Comparison of ENCODE assay signal across 12 cellular contexts in genomic region chr5:150507283-150508020, GRCh38. TPM values are rescaled to one million over a fixed set of nuclear protein-coding genes. Genes with fewer than 3 reads are reported as not detected.
DNase-seq lines count a peak whose midpoint lies in the region; ATAC-seq and TF ChIP-seq lines count a peak whose summit lies in the region.
"Had no signal": no experiment of that assay in that cellular context is flagged by ENCODE, and none has a peak within 500 bp of the region (broad histone marks: within the 10 kb centered on the region; RNA-seq: fewer than 3 reads in every experiment).

No MANE protein-coding gene starts in this region.

- H3K27me3 ChIP-seq in cardiac muscle cell = no peaks in the 10 kb centered on the region
- no peaks in the 10 kb centered on the region for H3K27me3 ChIP-seq in right cardiac atrium (ENCODE audit: control insufficient read depth, insufficient read depth)
- H3K27me3 ChIP-seq in parathyroid adenoma (ENCODE audit: control insufficient read depth, insufficient read depth, low read length) = no peaks in the 10 kb centered on the region
- no peaks in the 10 kb centered on the region for H3K27me3 ChIP-seq in upper lobe of right lung
- H3K27me3 ChIP-seq: brain microvascular endothelial cell had no signal

- DNase-seq in cardiac muscle cell (ENCODE audit: low read depth in 1 of 2, low spot score in 1 of 2) (no peak), Right ventricle myocardium superior (no peak), right cardiac atrium (peak; percentile 10 to 54 (median 49)), upper lobe of right lung (no peak), dermis blood vessel endothelial cell (no peak)
- no peak for DNase-seq in stimulated activated CD4-positive, alpha-beta T cell treated with anti-CD3 and anti-CD28 coated beads, Interleukin-15, amount 100 ng/mL, for 24 hours
- DNase-seq: activated T-cell treated with anti-CD3 and anti-CD28 coated beads for 4 hours, brain microvascular endothelial cell, DMS153, NCI-H345 had no signal

- ATAC-seq in Right ventricle myocardium superior (ENCODE audit: poor library complexity) = no peak
- ATAC-seq in right cardiac atrium = no peak
- no peak for ATAC-seq in upper lobe of right lung
- ATAC-seq in HG03196 (IDR thresholded peaks at IDR 0.05; ENCODE audit: unreplicated experiment) = no peak

- H3K36me3 ChIP-seq in cardiac muscle cell = no peaks in the 10 kb centered on the region
- no peaks in the 10 kb centered on the region for H3K36me3 ChIP-seq in parathyroid adenoma (ENCODE audit: control insufficient read depth, insufficient read depth, low read length)
- no peaks in the 10 kb centered on the region for H3K36me3 ChIP-seq in upper lobe of right lung

- H3K4me1 ChIP-seq in cardiac muscle cell (ENCODE audit: low read depth) (peaks cover 46% of the 10 kb centered on the region), right cardiac atrium (ENCODE audit: control insufficient read depth, insufficient read depth, low read length) (peaks cover 74% of the 10 kb centered on the region), parathyroid adenoma (peaks cover 64% of the 10 kb centered on the region), upper lobe of right lung (peaks cover 89% of the 10 kb centered on the region)

- TF ChIP-seq CTCF in cardiac muscle cell (IDR thresholded peaks at IDR 0.05; ENCODE audit: low read depth, low read length) = no peak
- no peak for TF ChIP-seq CTCF in parathyroid adenoma (IDR thresholded peaks at IDR 0.05)
- no peak for TF ChIP-seq CTCF in upper lobe of right lung (IDR thresholded peaks at IDR 0.05)

- H3K4me3 ChIP-seq in cardiac muscle cell (no peak overlapping the region), right cardiac atrium (ENCODE audit: low read length) (no peak overlapping the region), parathyroid adenoma (ENCODE audit: low read depth, low read length) (no peak overlapping the region), upper lobe of right lung (no peak overlapping the region)

- no peak overlapping the region for H2AFZ ChIP-seq in parathyroid adenoma

- intact Hi-C loops in Right ventricle myocardium superior (cut with DNase I) (no loop called here), right cardiac atrium (cut with DNase I) (no loop called here), upper lobe of right lung (cut with DNase I) (no loop called here)

- H3K4me2 ChIP-seq in parathyroid adenoma (ENCODE audit: low read length) = peak overlapping the region; percentile 4

- peaks cover 52% of the 10 kb centered on the region for H3K79me2 ChIP-seq in parathyroid adenoma

- H3K27ac ChIP-seq in cardiac muscle cell (peak overlapping the region; percentile 83), right cardiac atrium (ENCODE audit: low read length) (peak overlapping the region; percentile 70), parathyroid adenoma (peak overlapping the region; percentile 80), upper lobe of right lung (peak overlapping the region; percentile 32)
- H3K27ac ChIP-seq: brain microvascular endothelial cell had no signal

- H3K9me3 ChIP-seq in cardiac muscle cell (ENCODE audit: low read depth) (no peaks in the 10 kb centered on the region), right cardiac atrium (ENCODE audit: control insufficient read depth, low read length) (no peaks in the 10 kb centered on the region), parathyroid adenoma (ENCODE audit: control insufficient read depth, low read length) (no peaks in the 10 kb centered on the region), upper lobe of right lung (no peaks in the 10 kb centered on the region)

- no peak overlapping the region for H3K9ac ChIP-seq in parathyroid adenoma

- 48% methylated on average over 8 of the region's 8 CpGs for WGBS in right cardiac atrium

RNA-seq across cellular contexts. Expression of gene NDST1, which starts 0.5 kb away (rescaled TPM):
- 79.8 and 97.6 TPM in 2 replicates for total RNA-seq in cardiac muscle cell
- polyA plus RNA-seq in cardiac muscle cell = 26.6 and 34.9 TPM in 2 replicates
- 50.8 TPM for total RNA-seq in Right ventricle myocardium superior
- total RNA-seq in right cardiac atrium = 10 to 100 TPM; 53.1 to 67.8 (median 58.7) TPM
- 45.9 TPM for polyA plus RNA-seq in right cardiac atrium
- 143 TPM for total RNA-seq in upper lobe of right lung
- total RNA-seq in dermis blood vessel endothelial cell = 68.1 and 99.5 TPM in 2 replicates

RNA-seq across cellular contexts. Expression of gene RPS14, which starts 57.9 kb away (rescaled TPM):
- total RNA-seq in cardiac muscle cell (2,228 and 2,781 TPM in 2 replicates), Right ventricle myocardium superior (1,133 TPM), right cardiac atrium (1,000 to 10,000 TPM; 1,254 to 1,552 (median 1,386) TPM), upper lobe of right lung (1,578 TPM), dermis blood vessel endothelial cell (1,615 and 3,652 TPM in 2 replicates)
- polyA plus RNA-seq in cardiac muscle cell (1,307 and 1,584 TPM in 2 replicates), right cardiac atrium (1,870 TPM)

Comparison
In these comparisons a context has a peak if more than half of its experiments do, and no peak if none do; other contexts are left out.
1. DNase-seq: peak in right cardiac atrium (3 of 3); none in cardiac muscle cell (0 of 2), Right ventricle myocardium superior (single experiment), upper lobe of right lung (single experiment), stimulated activated CD4-positive, alpha-beta T cell treated with anti-CD3 and anti-CD28 coated beads, Interleukin-15, amount 100 ng/mL, for 24 hours (single experiment) and dermis blood vessel endothelial cell (single experiment).
2. H3K27ac ChIP-seq: peak in every context shown above with its lines; median percentile 83 in cardiac muscle cell; 80 in parathyroid adenoma; 70 in right cardiac atrium; 32 in upper lobe of right lung.